ENCODE assay signal across 13 cellular contexts in the genomic region with DNA sequence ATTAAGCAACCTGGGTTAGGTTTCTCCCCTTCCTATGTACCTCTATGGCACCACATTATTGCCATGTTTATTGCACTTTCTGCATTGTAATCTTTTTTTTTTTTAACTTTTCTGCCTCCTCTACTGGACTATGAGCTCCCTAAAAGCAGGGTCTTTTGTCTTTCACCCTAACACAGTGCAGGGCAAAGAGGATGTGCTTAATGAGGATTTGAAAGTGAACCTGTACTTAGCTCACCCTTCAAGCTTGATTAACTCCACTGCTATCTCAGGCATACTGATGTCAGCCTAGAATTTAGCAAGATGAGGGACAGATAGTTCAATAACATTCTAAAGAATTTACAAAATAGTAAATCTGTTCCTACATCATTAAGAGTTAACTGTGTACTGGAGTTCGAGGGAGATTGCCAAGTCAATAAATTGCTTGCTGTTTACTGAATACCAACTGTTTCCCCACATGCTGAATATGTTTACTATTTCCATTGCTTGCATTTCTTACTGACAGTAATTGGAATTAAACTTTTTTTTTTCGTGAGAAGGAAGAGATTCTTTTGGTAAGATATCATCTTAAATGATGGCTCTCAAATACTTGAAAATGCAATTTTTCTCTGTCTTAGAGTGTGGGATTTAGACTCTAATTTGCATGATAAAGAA. TPM values are rescaled to one million over a fixed set of nuclear protein-coding genes. Genes with fewer than 3 reads are reported as not detected.
A peak's percentile ranks its signal among the peaks of the same experiment; 100 is the strongest.
DNase-seq lines count a peak whose midpoint lies in the region; ATAC-seq and TF ChIP-seq lines count a peak whose summit lies in the region.
"Had no signal": no experiment of that assay in that cellular context is flagged by ENCODE, and none has a peak within 500 bp of the region (broad histone marks: within the 10 kb centered on the region; RNA-seq: fewer than 3 reads in every experiment).

No MANE protein-coding gene starts in this region.

- H3K27ac ChIP-seq in upper lobe of right lung: no peak overlapping the region
- H3K27ac ChIP-seq: C4-2B, foreskin keratinocyte, GM23248, lower lobe of right lung, sigmoid colon had no signal

- H3K4me3 ChIP-seq in GM12864 (ENCODE audit: low read depth, low read length): no peak overlapping the region
- no peak overlapping the region for H3K4me3 ChIP-seq in upper lobe of right lung
- H3K4me3 ChIP-seq: GM23248, lower lobe of right lung, sigmoid colon had no signal

- no peaks in the 10 kb centered on the region for H3K4me1 ChIP-seq in upper lobe of right lung
- H3K4me1 ChIP-seq: foreskin keratinocyte, lower lobe of right lung, sigmoid colon had no signal

- no peaks in the 10 kb centered on the region for H3K9me3 ChIP-seq in upper lobe of right lung
- H3K9me3 ChIP-seq: lower lobe of right lung, sigmoid colon had no signal

- TF ChIP-seq CTCF in GM12864 (IDR thresholded peaks at IDR 0.05; ENCODE audit: low read depth, low read length, missing control alignments) (no peak), upper lobe of right lung (IDR thresholded peaks at IDR 0.05) (no peak)

- H3K27me3 ChIP-seq in upper lobe of right lung: no peaks in the 10 kb centered on the region
- H3K27me3 ChIP-seq: sigmoid colon had no signal

- DNase-seq in GM12864 (ENCODE audit: low read depth): peak; percentile 19
- no peak for DNase-seq in upper lobe of right lung
- DNase-seq in AML-193 (lab: John Stamatoyannopoulos, UW): no peak
- DNase-seq in NK-92 treated with Interleukin-12 subunit alpha and Interleukin-12 subunit beta, amount 100 ng/mL, for 24 hours (lab: John Stamatoyannopoulos, UW): no peak
- DNase-seq: foreskin keratinocyte, GM23248, lower lobe of right lung, sigmoid colon had no signal

- ATAC-seq in GM19372 (IDR thresholded peaks at IDR 0.05; ENCODE audit: low read depth, unreplicated experiment) (peak; percentile 91), HG02852 (IDR thresholded peaks at IDR 0.05; ENCODE audit: unreplicated experiment) (peak; percentile 98), HG03575 (IDR thresholded peaks at IDR 0.05; ENCODE audit: extremely low read depth, insufficient number of reproducible peaks, low FRiP score, unreplicated experiment) (peak; percentile 96), upper lobe of right lung (no peak), HG03457 (IDR thresholded peaks at IDR 0.05; ENCODE audit: unreplicated experiment) (no peak)
- ATAC-seq: foreskin keratinocyte, lower lobe of right lung had no signal

- H3K36me3 ChIP-seq in upper lobe of right lung: no peaks in the 10 kb centered on the region
- H3K36me3 ChIP-seq: lower lobe of right lung, sigmoid colon had no signal

- intact Hi-C loops in upper lobe of right lung (cut with DNase I): no loop called here

RNA-seq across cellular contexts. Expression of gene PPARG, which starts 15.7 kb away (rescaled TPM):
- total RNA-seq in upper lobe of right lung: 80.7 TPM

Comparison
In these comparisons a context has a peak if more than half of its experiments do, and no peak if none do; other contexts are left out.
1. ATAC-seq: peak in GM19372 (single experiment), HG02852 (single experiment) and HG03575 (single experiment); none in upper lobe of right lung (single experiment) and HG03457 (single experiment).